In genomic region chr2:37713258-37713700, GRCh38 we compare ENCODE assay signal across 9 cellular contexts. TPM values are rescaled to one million over a fixed set of nuclear protein-coding genes. Genes with fewer than 3 reads are reported as not detected.
DNase-seq lines count a peak whose midpoint lies in the region; ATAC-seq and TF ChIP-seq lines count a peak whose summit lies in the region.
"Had no signal": no experiment of that assay in that cellular context is flagged by ENCODE, and none has a peak within 500 bp of the region (broad histone marks: within the 10 kb centered on the region; RNA-seq: fewer than 3 reads in every experiment).

No MANE protein-coding gene starts in this region.

- no CpG with 5 or more reads among the region's 3 CpGs for WGBS in mesenchymal stem cell

- H3K4ac ChIP-seq in mesenchymal stem cell (ENCODE audit: low read depth in 1 of 2, low read length in 2 of 2): no peak overlapping the region

- DNase-seq in Daoy (ENCODE audit: low read depth) (peak; percentile 88), mesenchymal stem cell (peak; percentile 95), D341Med (ENCODE audit: low spot score) (no peak), SK-N-DZ (ENCODE audit: low spot score) (no peak), A673 (ENCODE audit: low spot score) (no peak)
- DNase-seq in activated T-helper 1 cell treated with anti-CD3 and anti-CD28 coated beads, Interleukin-12 subunit alpha, Interleukin-12 subunit beta, Interleukin-2, Interleukin-4 antibody, amounts not matched to agents 30 ng/mL and 10 ng/mL and 1 ng/mL, durations not matched to agents 14 hours and 24 hours and 36 hours (ENCODE audit: low spot score): no peak
- DNase-seq: NCI-H524 had no signal

- H3K18ac ChIP-seq in mesenchymal stem cell (ENCODE audit: low read depth in 1 of 2, low read length in 2 of 2): no peak overlapping the region

- H3F3A ChIP-seq in Loucy (ENCODE audit: low read depth): no peaks in the 10 kb centered on the region

- no peak overlapping the region for H2BK5ac ChIP-seq in mesenchymal stem cell (ENCODE audit: low read depth, low read length, poor library complexity, severe bottlenecking)

- H3K23ac ChIP-seq in mesenchymal stem cell (ENCODE audit: low read length in 2 of 2): no peak overlapping the region

- H3K27me3 ChIP-seq in Loucy (ENCODE audit: insufficient read depth, low read length, poor library complexity, severe bottlenecking): peaks cover 5% of the 10 kb centered on the region
- H3K27me3 ChIP-seq in mesenchymal stem cell (ENCODE audit: control insufficient read depth in 1 of 2, insufficient read depth in 1 of 2, low read length in 2 of 2): no peaks in the 10 kb centered on the region
- no peaks in the 10 kb centered on the region for H3K27me3 ChIP-seq in A673 (replicated peaks; ENCODE audit: insufficient read depth, low read depth, low read length, poor library complexity)

- H3K79me2 ChIP-seq in Loucy (ENCODE audit: insufficient read depth, low read length): no peaks in the 10 kb centered on the region

- ATAC-seq in GM19463 (IDR thresholded peaks at IDR 0.05; ENCODE audit: unreplicated experiment): no peak

- no peaks in the 10 kb centered on the region for H4K20me1 ChIP-seq in Loucy (ENCODE audit: insufficient read depth, low read length, poor library complexity, severe bottlenecking)

- H2BK15ac ChIP-seq in mesenchymal stem cell (ENCODE audit: low read depth, poor library complexity, severe bottlenecking): no peak overlapping the region

- H3K4me3 Mint-ChIP-seq in activated T-helper 1 cell treated with anti-CD3 and anti-CD28 coated beads, Interleukin-12 subunit alpha, Interleukin-12 subunit beta, Interleukin-2, Interleukin-4 antibody, amounts not matched to agents 30 ng/mL and 10 ng/mL and 1 ng/mL, durations not matched to agents 14 hours and 24 hours and 36 hours: no peak overlapping the region

- H3K9me3 Mint-ChIP-seq in activated T-helper 1 cell treated with anti-CD3 and anti-CD28 coated beads, Interleukin-12 subunit alpha, Interleukin-12 subunit beta, Interleukin-2, Interleukin-4 antibody, amounts not matched to agents 30 ng/mL and 10 ng/mL and 1 ng/mL, durations not matched to agents 14 hours and 24 hours and 36 hours: peaks cover 32% of the 10 kb centered on the region

- CTCF ChIA-PET in A673 (lab: Charles Lee): no interaction called here

- H3K79me1 ChIP-seq in mesenchymal stem cell (replicated peaks; ENCODE audit: low read length, poor library complexity, severe bottlenecking): no peaks in the 10 kb centered on the region

- H2BK12ac ChIP-seq in mesenchymal stem cell (ENCODE audit: low read length in 2 of 2): no peak overlapping the region

- TF ChIP-seq CTCF in Loucy (conservative IDR thresholded peaks at IDR 0.05; ENCODE audit: low read length): no peak
- no peak for TF ChIP-seq CTCF in A673 (conservative IDR thresholded peaks at IDR 0.05; ENCODE audit: low read depth, low read length)

- H2AFZ ChIP-seq in Loucy (ENCODE audit: low read length): no peak overlapping the region
- no peak overlapping the region for H2AFZ ChIP-seq in mesenchymal stem cell (ENCODE audit: low read depth, low read length)

- no peaks in the 10 kb centered on the region for H3K36me3 Mint-ChIP-seq in activated T-helper 1 cell treated with anti-CD3 and anti-CD28 coated beads, Interleukin-12 subunit alpha, Interleukin-12 subunit beta, Interleukin-2, Interleukin-4 antibody, amounts not matched to agents 30 ng/mL and 10 ng/mL and 1 ng/mL, durations not matched to agents 14 hours and 24 hours and 36 hours (ENCODE audit: low read depth)

- H2BK120ac ChIP-seq in mesenchymal stem cell (ENCODE audit: low read depth, low read length): no peak overlapping the region

- no peak overlapping the region for H3K4me3 ChIP-seq in Loucy (ENCODE audit: low read length, poor library complexity, severe bottlenecking)
- H3K4me3 ChIP-seq in mesenchymal stem cell (ENCODE audit: insufficient read depth in 1 of 2, low read depth in 1 of 2, low read length in 2 of 2): peak overlapping the region in 1 of 2 experiments; percentile 24
- no peak overlapping the region for H3K4me3 ChIP-seq in A673 (ENCODE audit: low read depth, low read length, poor library complexity, severe bottlenecking)

- no peak overlapping the region for H2AK5ac ChIP-seq in mesenchymal stem cell (ENCODE audit: low read length, severe bottlenecking)

- peaks cover 34% of the 10 kb centered on the region for H3K4me1 Mint-ChIP-seq in activated T-helper 1 cell treated with anti-CD3 and anti-CD28 coated beads, Interleukin-12 subunit alpha, Interleukin-12 subunit beta, Interleukin-2, Interleukin-4 antibody, amounts not matched to agents 30 ng/mL and 10 ng/mL and 1 ng/mL, durations not matched to agents 14 hours and 24 hours and 36 hours (ENCODE audit: low read depth)

- peaks cover 8% of the 10 kb centered on the region for H3K27me3 Mint-ChIP-seq in activated T-helper 1 cell treated with anti-CD3 and anti-CD28 coated beads, Interleukin-12 subunit alpha, Interleukin-12 subunit beta, Interleukin-2, Interleukin-4 antibody, amounts not matched to agents 30 ng/mL and 10 ng/mL and 1 ng/mL, durations not matched to agents 14 hours and 24 hours and 36 hours (ENCODE audit: insufficient read depth)

- peak overlapping the region; percentile 17 for H3K27ac Mint-ChIP-seq in activated T-helper 1 cell treated with anti-CD3 and anti-CD28 coated beads, Interleukin-12 subunit alpha, Interleukin-12 subunit beta, Interleukin-2, Interleukin-4 antibody, amounts not matched to agents 30 ng/mL and 10 ng/mL and 1 ng/mL, durations not matched to agents 14 hours and 24 hours and 36 hours

- H4K8ac ChIP-seq in mesenchymal stem cell (ENCODE audit: low read length): no peak overlapping the region

- POLR2A ChIA-PET in A673 (lab: Charles Lee; ENCODE audit: low non-redundant PET): no interaction called here

- intact Hi-C loops in activated T-helper 1 cell treated with anti-CD3 and anti-CD28 coated beads, Interleukin-12 subunit alpha, Interleukin-12 subunit beta, Interleukin-2, Interleukin-4 antibody, amounts not matched to agents 30 ng/mL and 10 ng/mL and 1 ng/mL, durations not matched to agents 14 hours and 24 hours and 36 hours (cut with micrococcal nuclease): loop anchor here (1.0 to 5.0 kb wide), 5 partner anchors 42 to 347 kb away; partner anchors contain the start of gene CDC42EP3
- intact Hi-C loops in A673 (cut with micrococcal nuclease; ENCODE audit: unreplicated experiment): no loop called here

- H3K14ac ChIP-seq in mesenchymal stem cell (ENCODE audit: low read length in 2 of 2): no peak overlapping the region

- H3K27ac ChIP-seq in mesenchymal stem cell (ENCODE audit: low read length, poor library complexity, severe bottlenecking): peak overlapping the region; percentile 71
- H3K27ac ChIP-seq in A673 (ENCODE audit: low read depth, low read length, poor library complexity, severe bottlenecking): no peak overlapping the region

- H3K4me1 ChIP-seq in Loucy (ENCODE audit: insufficient read depth, low read length, poor library complexity, severe bottlenecking): peaks cover 36% of the 10 kb centered on the region
- H3K4me1 ChIP-seq in mesenchymal stem cell (ENCODE audit: control insufficient read depth, insufficient read depth, low read depth, low read length): peaks cover 4% of the 10 kb centered on the region
- no peaks in the 10 kb centered on the region for H3K4me1 ChIP-seq in A673 (ENCODE audit: insufficient read depth, low read length, poor library complexity, severe bottlenecking)

- BruUV-seq in A673 (replicated peaks; lab: Mats Ljungman, UMichigan): no TSS peak

- H3K36me3 ChIP-seq in Loucy (ENCODE audit: insufficient read depth, low read length) (no peaks in the 10 kb centered on the region), mesenchymal stem cell (ENCODE audit: control insufficient read depth in 1 of 2, insufficient read depth in 2 of 2, low read depth in 1 of 2, low read length in 2 of 2) (no peaks in the 10 kb centered on the region), A673 (ENCODE audit: insufficient read depth, low read length, poor library complexity, severe bottlenecking) (no peaks in the 10 kb centered on the region)

- no peaks in the 10 kb centered on the region for H3K9me2 ChIP-seq in Loucy (replicated peaks; ENCODE audit: low read depth, low read length)

- no peak overlapping the region for H4K91ac ChIP-seq in mesenchymal stem cell (ENCODE audit: low read length)

- H3K9ac ChIP-seq in Loucy (ENCODE audit: low read depth, low read length, poor library complexity, severe bottlenecking) (no peak overlapping the region), mesenchymal stem cell (ENCODE audit: low read length) (peak overlapping the region; percentile 75)

- H3K9me3 ChIP-seq in Loucy (ENCODE audit: insufficient read depth, low read depth, low read length) (peaks cover 3% of the 10 kb centered on the region), mesenchymal stem cell (ENCODE audit: control insufficient read depth, low read length) (peaks cover 11% of the 10 kb centered on the region), A673 (ENCODE audit: low read depth, low read length, poor library complexity, severe bottlenecking) (peaks cover 9% of the 10 kb centered on the region)

- H3K4me2 ChIP-seq in Loucy (ENCODE audit: low read depth, low read length, poor library complexity, severe bottlenecking) (peak overlapping the region; percentile 36), mesenchymal stem cell (ENCODE audit: low read length, poor library complexity, severe bottlenecking) (no peak overlapping the region)

RNA-seq across cellular contexts. Expression of gene CDC42EP3, which starts 41.8 kb away (rescaled TPM):
- 47.8 and 50.5 TPM in 2 replicates for total RNA-seq in Daoy (2014; rRNA removed; shearing (Covaris generic))
- 10.1 and 10.7 TPM in 2 replicates for total RNA-seq in activated T-helper 1 cell treated with anti-CD3 and anti-CD28 coated beads, Interleukin-12 subunit alpha, Interleukin-12 subunit beta, Interleukin-2, Interleukin-4 antibody, amounts not matched to agents 30 ng/mL and 10 ng/mL and 1 ng/mL, durations not matched to agents 14 hours and 24 hours and 36 hours
- polyA plus RNA-seq in mesenchymal stem cell (2013, experiment 1 of 2): 117 TPM
- 117 TPM for polyA plus RNA-seq in mesenchymal stem cell (2013, experiment 2 of 2)
- polyA plus RNA-seq in SK-N-DZ (2014; cell fraction: cytosol; rRNA removed): 16.9 and 26.3 TPM in 2 replicates
- 11.6 and 14.7 TPM in 2 replicates for polyA plus RNA-seq in SK-N-DZ (2014; cell fraction: nucleus; rRNA removed)
- 12.2 TPM in 2 replicates for total RNA-seq in A673 (2021)

Comparison
In these comparisons a context has a peak if more than half of its experiments do, and no peak if none do; other contexts are left out.
1. DNase-seq: peak in Daoy (single experiment) and mesenchymal stem cell (single experiment); none in activated T-helper 1 cell treated with anti-CD3 and anti-CD28 coated beads, Interleukin-12 subunit alpha, Interleukin-12 subunit beta, Interleukin-2, Interleukin-4 antibody, amounts not matched to agents 30 ng/mL and 10 ng/mL and 1 ng/mL, durations not matched to agents 14 hours and 24 hours and 36 hours (single experiment), D341Med (single experiment), SK-N-DZ (single experiment) and A673 (single experiment).